33 cellular contexts compared by ENCODE assay signal in the genomic region with DNA sequence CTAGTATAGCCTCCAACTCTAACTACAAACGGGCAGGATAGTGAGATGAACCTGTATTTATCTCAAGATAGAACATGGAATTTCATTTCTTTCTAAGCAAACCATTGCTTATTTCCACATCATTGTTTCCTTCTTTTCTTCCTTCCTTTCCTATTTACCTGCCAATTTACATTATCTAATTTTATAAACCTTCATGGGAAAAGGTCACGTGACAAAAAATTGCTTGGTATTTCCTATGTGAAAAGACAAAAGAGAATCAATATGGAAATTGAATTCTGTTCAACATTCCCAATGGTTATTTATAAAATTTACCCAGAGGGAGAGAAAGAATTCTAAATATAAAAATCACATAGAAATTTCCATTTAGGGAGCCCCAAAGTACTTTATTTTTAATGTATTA.
"Had no signal": no experiment of that assay in that cellular context is flagged by ENCODE, and none has a peak within 500 bp of the region (broad histone marks: within the 10 kb centered on the region; RNA-seq: fewer than 3 reads in every experiment).

No MANE protein-coding gene starts in this region.

- H3K36me3 ChIP-seq: MG63 had no signal

- H3K4me3 ChIP-seq: MG63 had no signal

- H3K9me3 ChIP-seq: MG63 had no signal

- H3K27me3 ChIP-seq: MG63 had no signal

- DNase-seq: Karpas-422, Kasumi-1, MG63, MM.1S, MV-4-11, NCI-H1048, NCI-H1092, NCI-H1092 treated with DMSO at 0.1 percent for 48 hours, NCI-H1105, NCI-H1105 treated with DMSO at 0.1 percent for 48 hours, NCI-H1417 treated with DMSO at 0.1 percent for 48 hours, NCI-H1436, NCI-H1436 treated with DMSO at 0.1 percent for 48 hours, NCI-H146, NCI-H1694, NCI-H1694 treated with DMSO at 0.1 percent for 48 hours, NCI-H187, NCI-H187 treated with DMSO at 0.1 percent for 48 hours, NCI-H1930, NCI-H2029, NCI-H2029 treated with DMSO at 0.1 percent for 48 hours, NCI-H2081, NCI-H2081 treated with DMSO at 0.1 percent for 48 hours, NCI-H2107, NCI-H2171, NCI-H2171 treated with DMSO at 0.1 percent for 48 hours, NCI-H2227 treated with DMSO at 0.1 percent for 48 hours, NCI-H226, NCI-H345, NCI-H446, NCI-H446 treated with DMSO at 0.1 percent for 48 hours, NCI-H510A, NCI-H510A treated with DMSO at 0.1 percent for 48 hours had no signal
